Comparison of ENCODE assay signal across 20 cellular contexts in genomic region chr6:24549674-24550418, GRCh38.
"Had no signal": no experiment of that assay in that cellular context is flagged by ENCODE, and none has a peak within 500 bp of the region (broad histone marks: within the 10 kb centered on the region; RNA-seq: fewer than 3 reads in every experiment).

No MANE protein-coding gene starts in this region.

- H3K36me3 ChIP-seq: colonic mucosa, right atrium auricular region, tibial nerve, vagina had no signal

- H3K4me3 ChIP-seq: colonic mucosa, mucosa of descending colon, right atrium auricular region, skin epidermis, tibial nerve, vagina had no signal

- H3K27me3 ChIP-seq: colonic mucosa, right atrium auricular region, tibial nerve, vagina had no signal

- H3K4me1 ChIP-seq: colonic mucosa, right atrium auricular region, tibial nerve, vagina had no signal

- DNase-seq: activated CD4-positive, alpha-beta T cell treated with anti-CD3 and anti-CD28 coated beads, Interleukin-2, amount 10 ng/mL, durations not matched to agents 7 days and 5 days; activated CD4-positive, CD25-positive, alpha-beta regulatory T cell; activated CD8-positive, alpha-beta memory T cell treated with anti-CD3 and anti-CD28 coated beads, Interleukin-2, amount 50 U/mL, for 48 hours; activated gamma-delta T cell treated with Interleukin-2 at 50 U/mL for 16 hours; amniotic stem cell; central memory CD4-positive, alpha-beta T cell; colonic mucosa; hypothalamus; left ventricle myocardium superior; mucosa of descending colon; natural killer cell; stimulated activated CD4-positive, alpha-beta T cell treated with anti-CD3 and anti-CD28 coated beads, Interleukin-4, amount 100 ng/mL, for 4 hours; stimulated activated CD8-positive, alpha-beta memory T cell treated with anti-CD3 and anti-CD28 coated beads, Interleukin-4, amount 100 ng/mL, for 48 hours; stimulated activated naive CD4-positive, alpha-beta T cell treated with Interleukin-2 at 50 U/mL for 16 hours; substantia nigra had no signal

- ATAC-seq: esophagus mucosa, left ventricle myocardium superior, mucosa of descending colon, natural killer cell had no signal

- H3K9me3 ChIP-seq: colonic mucosa, mucosa of descending colon, right atrium auricular region, tibial nerve, vagina had no signal

- H3K27ac ChIP-seq: colonic mucosa, right atrium auricular region, skin epidermis, tibial nerve, vagina had no signal
